Comparison of ENCODE assay signal across 16 cellular contexts in genomic region chr6:104402572-104402971, GRCh38.
"Had no signal": no experiment of that assay in that cellular context is flagged by ENCODE, and none has a peak within 500 bp of the region (broad histone marks: within the 10 kb centered on the region; RNA-seq: fewer than 3 reads in every experiment).

No MANE protein-coding gene starts in this region.

- H3K9me3 ChIP-seq: gastroesophageal sphincter, psoas muscle, right lobe of liver, tibial artery, vagina had no signal

- H3K4me3 ChIP-seq: coronary artery, gastroesophageal sphincter, psoas muscle, right lobe of liver, tibial artery, vagina had no signal

- DNase-seq: activated CD4-positive, alpha-beta T cell treated with anti-CD3 and anti-CD28 coated beads for 48 hours; activated naive CD4-positive, alpha-beta T cell treated with anti-CD3 and anti-CD28 coated beads for 36 hours; activated T-cell treated with anti-CD3 and anti-CD28 coated beads for 4 hours; caudate nucleus; effector CD4-positive, alpha-beta T cell; kidney; left ventricle myocardium superior; mesendoderm; psoas muscle; right lobe of liver; tibial artery had no signal

- H3K36me3 ChIP-seq: gastroesophageal sphincter, right lobe of liver, tibial artery, vagina had no signal

- H3K27me3 ChIP-seq: gastroesophageal sphincter, right lobe of liver, tibial artery, vagina had no signal

- ATAC-seq: activated T-helper 17 cell treated with anti-CD3 and anti-CD28 coated beads, Interleukin-2, amount 50 U/mL, for 72 hours; gastroesophageal sphincter; left ventricle myocardium superior; psoas muscle; right lobe of liver; stimulated activated memory B cell treated with anti-CD40 and anti-IgM and Interleukin-4, amounts not matched to agents 10 μg/mL and 1 μg/mL and 100 μg/mL, for 72 hours had no signal

- H3K4me1 ChIP-seq: gastroesophageal sphincter, psoas muscle, right lobe of liver, tibial artery, vagina had no signal

- H3K27ac ChIP-seq: coronary artery, gastroesophageal sphincter, psoas muscle, right lobe of liver, tibial artery, vagina had no signal
